Comparison of ENCODE assay signal across 16 cellular contexts in the genomic region with DNA sequence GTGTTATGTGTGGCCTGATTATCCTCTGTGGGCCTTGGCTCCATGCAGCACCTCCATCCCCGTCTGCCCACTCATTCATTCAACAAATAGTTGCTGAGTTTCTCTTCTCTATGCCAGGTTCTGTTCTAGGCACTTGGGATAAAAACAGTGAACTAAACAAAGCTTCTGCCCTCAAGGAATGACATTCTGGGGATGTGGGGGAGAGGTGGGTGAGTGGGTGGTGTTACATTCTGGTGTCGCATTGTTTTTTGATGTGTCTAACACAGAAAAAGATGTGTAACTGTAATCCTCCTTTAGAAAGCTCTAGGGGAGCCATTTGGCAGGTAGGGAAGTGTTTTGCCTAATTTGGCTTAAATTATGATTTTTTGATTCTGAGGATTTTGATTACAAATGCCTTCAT. TPM values are rescaled to one million over a fixed set of nuclear protein-coding genes. Genes with fewer than 3 reads are reported as not detected.
DNase-seq lines count a peak whose midpoint lies in the region; FAIRE-seq and TF ChIP-seq lines count a peak whose summit lies in the region.
"Had no signal": no experiment of that assay in that cellular context is flagged by ENCODE, and none has a peak within 500 bp of the region (broad histone marks: within the 10 kb centered on the region; RNA-seq: fewer than 3 reads in every experiment).

No MANE protein-coding gene starts in this region.

- WGBS in mesenchymal stem cell, result 91% methylated on average over 2 of the region's 2 CpGs

- no peak overlapping the region for H4K8ac ChIP-seq in mesenchymal stem cell (ENCODE audit: low read length)

- BruUV-seq in OCI-LY7 (replicated peaks; lab: Mats Ljungman, UMichigan), result no TSS peak

- H2AFZ ChIP-seq in OCI-LY7 (ENCODE audit: low read length) (no peak overlapping the region), mesenchymal stem cell (ENCODE audit: low read depth, low read length) (no peak overlapping the region)

- H3K27me3 ChIP-seq in mesenchymal stem cell (ENCODE audit: control insufficient read depth in 1 of 2, insufficient read depth in 1 of 2, low read length in 2 of 2), result no peaks in the 10 kb centered on the region
- H3K27me3 ChIP-seq in skeletal muscle satellite cell (ENCODE audit: control insufficient read depth, insufficient read depth, low read length), result no peaks in the 10 kb centered on the region
- H3K27me3 ChIP-seq: SJSA1 had no signal

- no peak overlapping the region for H3K18ac ChIP-seq in mesenchymal stem cell (ENCODE audit: low read depth in 1 of 2, low read length in 2 of 2)

- H3K9me2 ChIP-seq in OCI-LY7 (ENCODE audit: insufficient read depth, low read length), result no peaks in the 10 kb centered on the region

- H3K4me2 ChIP-seq in OCI-LY7 (ENCODE audit: low read length) (peak overlapping the region; percentile 11; the same call in 1 of the 2 replicates), mesenchymal stem cell (ENCODE audit: low read length, poor library complexity, severe bottlenecking) (no peak overlapping the region), skeletal muscle satellite cell (ENCODE audit: low read length) (peak overlapping the region; percentile 44)

- no peak overlapping the region for H3K23ac ChIP-seq in mesenchymal stem cell (ENCODE audit: low read length in 2 of 2)

- H4K20me1 ChIP-seq in OCI-LY7 (ENCODE audit: insufficient read depth, low read length), result peaks cover 34% of the 10 kb centered on the region

- no peaks in the 10 kb centered on the region for H3K9me3 ChIP-seq in OCI-LY7 (ENCODE audit: low read length)
- no peaks in the 10 kb centered on the region for H3K9me3 ChIP-seq in mesenchymal stem cell (ENCODE audit: control insufficient read depth, low read length)
- H3K9me3 ChIP-seq in skeletal muscle satellite cell (replicated peaks; ENCODE audit: low read length), result no peaks in the 10 kb centered on the region
- H3K9me3 ChIP-seq: SJSA1 had no signal

- H4K91ac ChIP-seq in mesenchymal stem cell (ENCODE audit: low read length), result no peak overlapping the region

- H3K79me1 ChIP-seq in mesenchymal stem cell (replicated peaks; ENCODE audit: low read length, poor library complexity, severe bottlenecking), result peaks cover 37% of the 10 kb centered on the region

- H3K4me1 ChIP-seq in OCI-LY7 (ENCODE audit: insufficient read depth, low read length, poor library complexity, severe bottlenecking) (peaks cover 59% of the 10 kb centered on the region), mesenchymal stem cell (ENCODE audit: control insufficient read depth, insufficient read depth, low read depth, low read length) (peaks cover 2% of the 10 kb centered on the region), skeletal muscle satellite cell (ENCODE audit: control insufficient read depth, insufficient read depth, low read length) (no peaks in the 10 kb centered on the region)
- H3K4me1 ChIP-seq: SJSA1 had no signal

- H3K36me3 ChIP-seq in OCI-LY7 (ENCODE audit: insufficient read depth, low read length) (no peaks in the 10 kb centered on the region), mesenchymal stem cell (ENCODE audit: control insufficient read depth in 1 of 2, insufficient read depth in 2 of 2, low read depth in 1 of 2, low read length in 2 of 2) (no peaks in the 10 kb centered on the region), skeletal muscle satellite cell (ENCODE audit: insufficient read depth, low read length) (no peaks in the 10 kb centered on the region)
- H3K36me3 ChIP-seq: SJSA1 had no signal

- H3K9ac ChIP-seq in mesenchymal stem cell (ENCODE audit: low read length), result peak overlapping the region; percentile 52
- no peak overlapping the region for H3K9ac ChIP-seq in skeletal muscle satellite cell (ENCODE audit: low read depth, low read length)

- no peak overlapping the region for H3K4ac ChIP-seq in mesenchymal stem cell (ENCODE audit: low read depth in 1 of 2, low read length in 2 of 2)

- intact Hi-C loops in OCI-LY7 (cut with micrococcal nuclease; ENCODE audit: unreplicated experiment), result no loop called here

- H3K4me3 ChIP-seq in OCI-LY7 (ENCODE audit: low read depth, low read length, poor library complexity, severe bottlenecking), result no peak overlapping the region
- H3K4me3 ChIP-seq in mesenchymal stem cell (ENCODE audit: insufficient read depth in 1 of 2, low read depth in 1 of 2, low read length in 2 of 2), result no peak overlapping the region
- no peak overlapping the region for H3K4me3 ChIP-seq in skeletal muscle satellite cell (ENCODE audit: low read length)
- H3K4me3 ChIP-seq: SJSA1 had no signal

- POLR2A ChIA-PET in OCI-LY7 (lab: Charles Lee), result interaction anchor here (1.0 to 1.8 kb wide), 4 partner anchors 13 to 150 kb away, joined by 3 to 4 read pairs (median 4); no protein-coding TSS in a partner anchor

- peak; percentile 65 for FAIRE-seq in GM12892 (lab: Jason Lieb, UNC)
- FAIRE-seq: H1, HepG2 had no signal

- H3K14ac ChIP-seq in mesenchymal stem cell (ENCODE audit: low read length in 2 of 2), result no peak overlapping the region

- TF ChIP-seq POLR2A in GM12892 (IDR thresholded peaks at IDR 0.05; ENCODE audit: low read depth, low read length), result no peak

- no peak overlapping the region for H2BK120ac ChIP-seq in mesenchymal stem cell (ENCODE audit: low read depth, low read length)

- no peak overlapping the region for H2AK5ac ChIP-seq in mesenchymal stem cell (ENCODE audit: low read length, severe bottlenecking)

- no peak for TF ChIP-seq CTCF in OCI-LY7 (conservative IDR thresholded peaks at IDR 0.05; ENCODE audit: low read length)

- H2BK5ac ChIP-seq in mesenchymal stem cell (ENCODE audit: low read depth, low read length, poor library complexity, severe bottlenecking), result no peak overlapping the region

- peaks cover 94% of the 10 kb centered on the region for H3K79me2 ChIP-seq in OCI-LY7 (ENCODE audit: insufficient read depth, low read depth, low read length)

- CTCF ChIA-PET in OCI-LY7 (lab: Charles Lee; ENCODE audit: unreplicated experiment), result no interaction called here

- no peak overlapping the region for H2BK15ac ChIP-seq in mesenchymal stem cell (ENCODE audit: low read depth, poor library complexity, severe bottlenecking)

- H3K27ac ChIP-seq in OCI-LY7 (ENCODE audit: low read depth, low read length, poor library complexity, severe bottlenecking), result no peak overlapping the region
- H3K27ac ChIP-seq in mesenchymal stem cell (ENCODE audit: low read length, poor library complexity, severe bottlenecking), result no peak overlapping the region
- H3K27ac ChIP-seq: SJSA1 had no signal

- no peak overlapping the region for H2BK12ac ChIP-seq in mesenchymal stem cell (ENCODE audit: low read length in 2 of 2)

- DNase-seq in GM12892 (ENCODE audit: insufficient read length) (no peak), OCI-LY7 (ENCODE audit: low spot score) (no peak), mesenchymal stem cell (no peak), NCI-H446 treated with DMSO at 0.1 percent for 48 hours (lab: John Stamatoyannopoulos, UW) (no peak), hypothalamus (lab: John Stamatoyannopoulos, UW) (no peak)
- no peak for DNase-seq in central memory CD4-positive, alpha-beta T cell
- DNase-seq: CD8-positive, alpha-beta memory T cell; HFFc6; KG1; NCI-H1048; NCI-H146; PC-3 had no signal

RNA-seq across cellular contexts. Expression of gene AUTS2, which starts 21.3 kb away (rescaled TPM):
- 12.6 TPM for polyA plus RNA-seq in GM12892 (2012; ENCODE audit: missing spikeins)
- total RNA-seq in OCI-LY7 (2014; rRNA removed; shearing (Covaris generic)), result 34.3 and 37.9 TPM in 2 replicates
- 78.5 and 88.5 TPM in 2 replicates for total RNA-seq in OCI-LY7 (2022)
- polyA plus RNA-seq in mesenchymal stem cell (2013, experiment 1 of 2), result 4.4 TPM
- polyA plus RNA-seq in mesenchymal stem cell (2013, experiment 2 of 2), result 3.9 TPM
- total RNA-seq in skeletal muscle satellite cell (2012; rRNA removed), result 5.2 and 6.8 TPM in 2 replicates
- total RNA-seq: PC-3, SJSA1 had no signal
- polyA plus RNA-seq: HepG2 had no signal
